In genomic region chr3:38707730-38708129, GRCh38 we compare ENCODE assay signal across 12 cellular contexts. TPM values are rescaled to one million over a fixed set of nuclear protein-coding genes. Genes with fewer than 3 reads are reported as not detected.
DNase-seq lines count a peak whose midpoint lies in the region; ATAC-seq and TF ChIP-seq lines count a peak whose summit lies in the region.
"Had no signal": no experiment of that assay in that cellular context is flagged by ENCODE, and none has a peak within 500 bp of the region (broad histone marks: within the 10 kb centered on the region; RNA-seq: fewer than 3 reads in every experiment).

No MANE protein-coding gene starts in this region.

- H3K27me3 ChIP-seq in left ventricle myocardium inferior (ENCODE audit: low read depth) (no peaks in the 10 kb centered on the region), MM.1S (replicated peaks; ENCODE audit: insufficient read depth, low read length) (no peaks in the 10 kb centered on the region), endodermal cell (ENCODE audit: control insufficient read depth, insufficient read depth, low read length, poor library complexity, severe bottlenecking) (peaks cover 36% of the 10 kb centered on the region), Peyer's patch (no peaks in the 10 kb centered on the region)

- H2AFZ ChIP-seq in MM.1S (ENCODE audit: low read length): no peak overlapping the region

- no peaks in the 10 kb centered on the region for H3F3A ChIP-seq in MM.1S (ENCODE audit: insufficient read depth, low read length)

- H3K4me3 Mint-ChIP-seq in endodermal cell: no peak overlapping the region
- H3K4me3 Mint-ChIP-seq in type B pancreatic cell: no peak overlapping the region
- no peak overlapping the region for H3K4me3 Mint-ChIP-seq in stimulated activated naive B cell treated with anti-CD40 and anti-IgM and Interleukin-4, amounts not matched to agents 10 μg/mL and 1 μg/mL and 100 μg/mL, for 72 hours
- H3K4me3 Mint-ChIP-seq: CD4-positive, CD25-positive, alpha-beta regulatory T cell; immature natural killer cell had no signal

- H3K36me3 ChIP-seq in left ventricle myocardium inferior: no peaks in the 10 kb centered on the region
- no peaks in the 10 kb centered on the region for H3K36me3 ChIP-seq in MM.1S (replicated peaks; ENCODE audit: insufficient read depth, low read length)
- H3K36me3 ChIP-seq in endodermal cell (ENCODE audit: control insufficient read depth, insufficient read depth, low read length): no peaks in the 10 kb centered on the region
- H3K36me3 ChIP-seq in Peyer's patch: no peaks in the 10 kb centered on the region

- intact Hi-C loops in left ventricle myocardium inferior (cut with micrococcal nuclease): no loop called here
- intact Hi-C loops in left cardiac atrium (cut with DNase I): no loop called here

- no peak overlapping the region for H3K4me2 ChIP-seq in MM.1S (ENCODE audit: low read depth, low read length)

- TF ChIP-seq CTCF in left ventricle myocardium inferior (IDR thresholded peaks at IDR 0.05; ENCODE audit: borderline replicate concordance): peak; percentile 24
- TF ChIP-seq CTCF in MM.1S (IDR thresholded peaks at IDR 0.05; ENCODE audit: low read length): peak; percentile 30
- TF ChIP-seq CTCF in endodermal cell (conservative IDR thresholded peaks at IDR 0.05): peak; percentile 79
- TF ChIP-seq CTCF in type B pancreatic cell (conservative IDR thresholded peaks at IDR 0.05): peak; percentile 44
- no peak for TF ChIP-seq CTCF in Peyer's patch (IDR thresholded peaks at IDR 0.05)

- H3K9ac ChIP-seq in MM.1S (ENCODE audit: low read length): no peak overlapping the region
- no peak overlapping the region for H3K9ac ChIP-seq in endodermal cell (ENCODE audit: extremely low read depth, low read length, poor library complexity, severe bottlenecking)

- H3K4me1 Mint-ChIP-seq in endodermal cell (no peaks in the 10 kb centered on the region), type B pancreatic cell (ENCODE audit: unreplicated experiment) (no peaks in the 10 kb centered on the region)
- no peaks in the 10 kb centered on the region for H3K4me1 Mint-ChIP-seq in stimulated activated naive B cell treated with anti-CD40 and anti-IgM and Interleukin-4, amounts not matched to agents 10 μg/mL and 1 μg/mL and 100 μg/mL, for 72 hours
- H3K4me1 Mint-ChIP-seq: CD4-positive, CD25-positive, alpha-beta regulatory T cell; immature natural killer cell had no signal

- H3K79me2 ChIP-seq in MM.1S (ENCODE audit: low read length): no peaks in the 10 kb centered on the region

- no peak overlapping the region for H3K27ac ChIP-seq in left ventricle myocardium inferior (replicated peaks)
- no peak overlapping the region for H3K27ac ChIP-seq in MM.1S (ENCODE audit: low read length)
- H3K27ac ChIP-seq in endodermal cell (ENCODE audit: low read depth, low read length): no peak overlapping the region
- H3K27ac ChIP-seq in Peyer's patch: no peak overlapping the region

- ATAC-seq in left cardiac atrium: no peak
- ATAC-seq in stimulated activated naive B cell treated with anti-CD40 and anti-IgM and Interleukin-4, amounts not matched to agents 10 μg/mL and 1 μg/mL and 100 μg/mL, for 72 hours (replicated peaks): no peak
- ATAC-seq in HG02571 (IDR thresholded peaks at IDR 0.05; ENCODE audit: unreplicated experiment): no peak

- no peaks in the 10 kb centered on the region for H3K9me3 ChIP-seq in left ventricle myocardium inferior (replicated peaks)
- H3K9me3 ChIP-seq in MM.1S (replicated peaks; ENCODE audit: insufficient read depth, low read length): no peaks in the 10 kb centered on the region
- H3K9me3 ChIP-seq in endodermal cell (ENCODE audit: control insufficient read depth, low read length): no peaks in the 10 kb centered on the region
- no peaks in the 10 kb centered on the region for H3K9me3 ChIP-seq in Peyer's patch

- 36% methylated on average over 1 of the region's 1 CpG; no CpG with 5 or more reads in 1 of the 2 experiments for WGBS in endodermal cell (ENCODE audit: insufficient coverage in 1 of 2, insufficient read length in 1 of 2), 2 experiments

- H3K4me1 ChIP-seq in left ventricle myocardium inferior (no peaks in the 10 kb centered on the region), MM.1S (ENCODE audit: low read length) (no peaks in the 10 kb centered on the region), endodermal cell (ENCODE audit: control insufficient read depth, insufficient read depth, low read length) (no peaks in the 10 kb centered on the region), Peyer's patch (no peaks in the 10 kb centered on the region)

- no peak for TF ChIP-seq POLR2A in Peyer's patch (IDR thresholded peaks at IDR 0.05)

- H3K9me3 Mint-ChIP-seq in endodermal cell: no peaks in the 10 kb centered on the region
- H3K9me3 Mint-ChIP-seq in type B pancreatic cell: peaks cover 4% of the 10 kb centered on the region
- H3K9me3 Mint-ChIP-seq in stimulated activated naive B cell treated with anti-CD40 and anti-IgM and Interleukin-4, amounts not matched to agents 10 μg/mL and 1 μg/mL and 100 μg/mL, for 72 hours: no peaks in the 10 kb centered on the region
- H3K9me3 Mint-ChIP-seq: immature natural killer cell had no signal

- no peaks in the 10 kb centered on the region for H3K36me3 Mint-ChIP-seq in endodermal cell (ENCODE audit: low read depth)
- H3K36me3 Mint-ChIP-seq in type B pancreatic cell: no peaks in the 10 kb centered on the region
- H3K36me3 Mint-ChIP-seq in stimulated activated naive B cell treated with anti-CD40 and anti-IgM and Interleukin-4, amounts not matched to agents 10 μg/mL and 1 μg/mL and 100 μg/mL, for 72 hours: no peaks in the 10 kb centered on the region
- H3K36me3 Mint-ChIP-seq: CD4-positive, CD25-positive, alpha-beta regulatory T cell; immature natural killer cell had no signal

- H3K27me3 Mint-ChIP-seq in endodermal cell (ENCODE audit: insufficient read depth) (peaks cover 32% of the 10 kb centered on the region), type B pancreatic cell (peaks cover 54% of the 10 kb centered on the region)
- peaks cover 9 to 16% of the 10 kb centered on the region in 2 donors for H3K27me3 Mint-ChIP-seq in stimulated activated naive B cell treated with anti-CD40 and anti-IgM and Interleukin-4, amounts not matched to agents 10 μg/mL and 1 μg/mL and 100 μg/mL, for 72 hours

- no peaks in the 10 kb centered on the region for H3K9me2 ChIP-seq in MM.1S (replicated peaks; ENCODE audit: insufficient read depth, low read length)

- H4K20me1 ChIP-seq in MM.1S (ENCODE audit: insufficient read depth, low read length): no peaks in the 10 kb centered on the region

- H3K27ac Mint-ChIP-seq in endodermal cell (no peak overlapping the region), type B pancreatic cell (no peak overlapping the region)
- no peak overlapping the region for H3K27ac Mint-ChIP-seq in stimulated activated naive B cell treated with anti-CD40 and anti-IgM and Interleukin-4, amounts not matched to agents 10 μg/mL and 1 μg/mL and 100 μg/mL, for 72 hours
- H3K27ac Mint-ChIP-seq: CD4-positive, CD25-positive, alpha-beta regulatory T cell; immature natural killer cell had no signal

- H3K4me3 ChIP-seq in left ventricle myocardium inferior: no peak overlapping the region
- H3K4me3 ChIP-seq in MM.1S (ENCODE audit: low read length): no peak overlapping the region
- no peak overlapping the region for H3K4me3 ChIP-seq in endodermal cell (ENCODE audit: low read length)
- H3K4me3 ChIP-seq in Peyer's patch: no peak overlapping the region

- DNase-seq in left ventricle myocardium inferior (no peak), left cardiac atrium (no peak), MM.1S (no peak), endodermal cell (peak; percentile 68), type B pancreatic cell (ENCODE audit: extremely low spot score, unreplicated experiment) (no peak), Peyer's patch (no peak)
- no peak for DNase-seq in stimulated activated naive B cell treated with anti-CD40 and anti-IgM and Interleukin-4, amounts not matched to agents 10 μg/mL and 1 μg/mL and 100 μg/mL, for 72 hours
- DNase-seq: activated naive CD4-positive, alpha-beta T cell; CD4-positive, CD25-positive, alpha-beta regulatory T cell; immature natural killer cell; NCI-H748 treated with DMSO at 0.1 percent for 48 hours had no signal

RNA-seq across cellular contexts. Expression of gene SCN5A, which starts 58.2 kb away (rescaled TPM):
- total RNA-seq in left ventricle myocardium inferior (239 TPM), left cardiac atrium (100 to 1,000 TPM; 115 to 191 TPM), endodermal cell (1 to 10 TPM; 4.5 to 5.6 TPM), type B pancreatic cell (ENCODE audit: low replicate concordance) (0.38 and 3.5 TPM in 2 replicates), Peyer's patch (under 1 TPM in 1 of 4 donors, not detected in 3; 0.13 TPM)
- polyA plus RNA-seq in endodermal cell (2013, experiment 1 of 2): 0.85 TPM
- polyA plus RNA-seq in endodermal cell (2013, experiment 2 of 2): 0.66 TPM
- total RNA-seq: CD4-positive, CD25-positive, alpha-beta regulatory T cell had no signal
- polyA plus RNA-seq: CD4-positive, CD25-positive, alpha-beta regulatory T cell; immature natural killer cell had no signal

Comparison
In these comparisons a context has a peak if more than half of its experiments do, and no peak if none do; other contexts are left out.
1. CTCF ChIP-seq: peak in left ventricle myocardium inferior (single experiment), MM.1S (single experiment), endodermal cell (single experiment) and type B pancreatic cell (single experiment); none in Peyer's patch (0 of 6).
2. RNA of gene SCN5A, which starts 58.2 kb away (total RNA-seq): 239 TPM in left ventricle myocardium inferior (single experiment) and 115 to 191 TPM in left cardiac atrium; 4.5 to 5.6 TPM in endodermal cell, 0.38 to 3.5 TPM in type B pancreatic cell and 0.13 TPM in Peyer's patch; every median in the first group is over 10 times any median in the second.